23 cellular contexts compared by ENCODE assay signal in the genomic region with DNA sequence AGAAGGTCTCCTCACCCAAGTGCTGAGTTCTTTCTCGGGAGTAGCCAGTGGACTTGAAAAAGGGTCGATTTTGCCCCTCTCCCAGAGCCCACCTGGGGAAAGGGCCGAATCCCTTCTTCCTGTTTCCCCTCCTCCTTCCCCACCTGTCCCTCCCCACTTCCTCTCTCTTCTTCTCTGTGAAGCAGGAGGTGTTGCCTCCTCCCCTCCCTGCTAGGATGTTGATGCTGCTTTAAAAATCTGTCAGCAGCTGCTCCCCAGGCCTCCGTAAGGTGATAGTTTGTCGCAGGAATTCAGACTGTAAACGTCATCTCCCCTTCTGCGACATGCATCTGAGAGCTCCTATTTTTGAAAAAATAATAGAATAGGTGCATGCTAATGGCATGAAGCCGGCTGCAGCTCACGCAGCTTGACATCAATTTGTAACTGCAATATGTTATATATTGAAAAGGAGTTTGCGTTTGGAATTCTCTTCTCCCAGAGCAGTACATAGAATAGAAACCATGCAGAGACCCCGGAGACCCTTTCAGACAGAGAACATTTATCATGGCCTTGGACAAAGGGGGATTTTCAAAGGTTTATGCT.
"Had no signal": no experiment of that assay in that cellular context is flagged by ENCODE, and none has a peak within 500 bp of the region (broad histone marks: within the 10 kb centered on the region; RNA-seq: fewer than 3 reads in every experiment).

No MANE protein-coding gene starts in this region.

- ATAC-seq: activated CD4-positive, alpha-beta T cell treated with anti-CD3 and anti-CD28 coated beads for 36 hours; activated T-helper 17 cell treated with anti-CD3 and anti-CD28 coated beads, Interleukin-2, amount 50 U/mL, for 72 hours; gastrocnemius medialis; sciatic nerve; stimulated activated naive B cell treated with anti-CD40 and anti-IgM and Interleukin-4, amounts not matched to agents 10 μg/mL and 1 μg/mL and 100 μg/mL, for 72 hours had no signal

- H3K36me3 ChIP-seq: esophagus squamous epithelium, gastrocnemius medialis, vagina had no signal

- H3K9me3 Mint-ChIP-seq: activated B cell treated with CpG ODN at 0.5 μM for 24 hours; activated T-cell treated with anti-CD3 and anti-CD28 coated beads, Interleukin-2, amount 50 U/mL, for 24 hours; activated T-helper 17 cell treated with anti-CD3 and anti-CD28 coated beads, Interleukin-2, amount 50 U/mL, for 72 hours; stimulated activated naive B cell treated with anti-CD40 and anti-IgM and Interleukin-4, amounts not matched to agents 10 μg/mL and 1 μg/mL and 100 μg/mL, for 72 hours had no signal

- H3K36me3 Mint-ChIP-seq: activated naive CD8-positive, alpha-beta T cell; stimulated activated naive B cell treated with anti-CD40 and anti-IgM and Interleukin-4, amounts not matched to agents 10 μg/mL and 1 μg/mL and 100 μg/mL, for 72 hours had no signal

- H3K4me1 Mint-ChIP-seq: activated CD4-positive, alpha-beta T cell treated with anti-CD3 and anti-CD28 coated beads for 36 hours; activated T-helper 17 cell treated with anti-CD3 and anti-CD28 coated beads, Interleukin-2, amount 50 U/mL, for 72 hours had no signal

- H3K27ac Mint-ChIP-seq: activated B cell treated with CpG ODN at 0.5 μM for 24 hours; activated CD4-positive, alpha-beta T cell treated with anti-CD3 and anti-CD28 coated beads for 36 hours; activated naive CD8-positive, alpha-beta T cell; activated T-cell treated with anti-CD3 and anti-CD28 coated beads, Interleukin-2, amount 50 U/mL, for 24 hours; activated T-helper 17 cell treated with anti-CD3 and anti-CD28 coated beads, Interleukin-2, amount 50 U/mL, for 72 hours; stimulated activated naive B cell treated with anti-CD40 and anti-IgM and Interleukin-4, amounts not matched to agents 10 μg/mL and 1 μg/mL and 100 μg/mL, for 72 hours had no signal

- H3K4me3 ChIP-seq: coronary artery, esophagus squamous epithelium, gastrocnemius medialis, testis, vagina had no signal

- H3K9me3 ChIP-seq: esophagus squamous epithelium, gastrocnemius medialis, testis, vagina had no signal

- DNase-seq: activated B cell treated with CpG ODN at 0.5 μM for 24 hours; activated CD4-positive, alpha-beta T cell treated with anti-CD3 and anti-CD28 coated beads for 36 hours; activated CD4-positive, alpha-beta T cell treated with anti-CD3 and anti-CD28 coated beads, Interleukin-2, amount 50 U/mL, for 4 hours; activated CD8-positive, alpha-beta memory T cell treated with anti-CD3 and anti-CD28 coated beads for 24 hours; activated CD8-positive, alpha-beta memory T cell treated with anti-CD3 and anti-CD28 coated beads, Interleukin-2, amount 50 U/mL, for 4 hours; activated naive CD4-positive, alpha-beta T cell; activated T-cell treated with anti-CD3 and anti-CD28 coated beads, Interleukin-2, amount 50 U/mL, for 24 hours; amniotic stem cell; cerebellar nuclear complex; esophagus squamous epithelium; gastrocnemius medialis; hippocampal formation; small intestine; stimulated activated CD8-positive, alpha-beta memory T cell treated with anti-CD3 and anti-CD28 coated beads, Interleukin-4, amount 100 ng/mL, for 48 hours; stimulated activated naive B cell treated with anti-CD40 and anti-IgM and Interleukin-4, amounts not matched to agents 10 μg/mL and 1 μg/mL and 100 μg/mL, for 72 hours; T1000; testis; trophoblast cell had no signal

- H3K4me1 ChIP-seq: gastrocnemius medialis, testis had no signal

- H3K27me3 Mint-ChIP-seq: activated B cell treated with CpG ODN at 0.5 μM for 24 hours; activated naive CD8-positive, alpha-beta T cell; activated T-cell treated with anti-CD3 and anti-CD28 coated beads, Interleukin-2, amount 50 U/mL, for 24 hours had no signal

- H3K4me3 Mint-ChIP-seq: activated B cell treated with CpG ODN at 0.5 μM for 24 hours; activated CD4-positive, alpha-beta T cell treated with anti-CD3 and anti-CD28 coated beads for 36 hours; activated naive CD8-positive, alpha-beta T cell; activated T-cell treated with anti-CD3 and anti-CD28 coated beads, Interleukin-2, amount 50 U/mL, for 24 hours; activated T-helper 17 cell treated with anti-CD3 and anti-CD28 coated beads, Interleukin-2, amount 50 U/mL, for 72 hours; stimulated activated naive B cell treated with anti-CD40 and anti-IgM and Interleukin-4, amounts not matched to agents 10 μg/mL and 1 μg/mL and 100 μg/mL, for 72 hours had no signal

- H3K27ac ChIP-seq: coronary artery, esophagus squamous epithelium, gastrocnemius medialis, testis, vagina had no signal

- H3K27me3 ChIP-seq: gastrocnemius medialis, testis, vagina had no signal
